Comparison of ENCODE assay signal across 11 cellular contexts in genomic region chr10:69101451-69102095, GRCh38. TPM values are rescaled to one million over a fixed set of nuclear protein-coding genes. Genes with fewer than 3 reads are reported as not detected.
A peak's percentile ranks its signal among the peaks of the same experiment; 100 is the strongest.
DNase-seq lines count a peak whose midpoint lies in the region; ATAC-seq and TF ChIP-seq lines count a peak whose summit lies in the region.
"Had no signal": no experiment of that assay in that cellular context is flagged by ENCODE, and none has a peak within 500 bp of the region (broad histone marks: within the 10 kb centered on the region; RNA-seq: fewer than 3 reads in every experiment).

No MANE protein-coding gene starts in this region.

- TF ChIP-seq POLR2A in spleen (IDR thresholded peaks at IDR 0.05), result no peak

- no peak overlapping the region for H3K4me3 Mint-ChIP-seq in memory B cell

- DNase-seq in EH (ENCODE audit: low read depth) (peak; percentile 48), LHCN-M2 (ENCODE audit: low read depth) (peak; percentile 72), memory B cell (ENCODE audit: low spot score in 2 of 2) (no peak), spleen (no peak), cerebellum (ENCODE audit: low spot score) (no peak), right atrium auricular region (ENCODE audit: low spot score) (no peak)
- no peak for DNase-seq in activated naive CD4-positive, alpha-beta T cell treated with anti-CD3 and anti-CD28 coated beads, Interleukin-2, amount 50 U/mL, for 72 hours (ENCODE audit: low spot score in 2 of 2)
- DNase-seq: sigmoid colon; stimulated activated naive CD4-positive, alpha-beta T cell treated with Interleukin-2 at 50 U/mL for 16 hours had no signal

- no peaks in the 10 kb centered on the region for H3K9me3 Mint-ChIP-seq in activated naive CD4-positive, alpha-beta T cell treated with anti-CD3 and anti-CD28 coated beads, Interleukin-2, amount 50 U/mL, for 72 hours
- no peaks in the 10 kb centered on the region for H3K9me3 Mint-ChIP-seq in memory B cell

- H3K27me3 Mint-ChIP-seq in memory B cell, result no peaks in the 10 kb centered on the region

- H3K4me1 Mint-ChIP-seq in memory B cell, result peaks cover 12% of the 10 kb centered on the region

- peak overlapping the region in 4 of 8 donors; percentile 27 to 56 (median 44) for H3K27ac ChIP-seq in spleen
- no peak overlapping the region for H3K27ac ChIP-seq in right atrium auricular region
- H3K27ac ChIP-seq: KMS-11, sigmoid colon had no signal

- peak in 1 of 2 donors; percentile 90 for ATAC-seq in activated naive CD4-positive, alpha-beta T cell treated with anti-CD3 and anti-CD28 coated beads, Interleukin-2, amount 50 U/mL, for 72 hours
- ATAC-seq in memory B cell (ENCODE audit: low read depth) (no peak), HG03469 (IDR thresholded peaks at IDR 0.05; ENCODE audit: unreplicated experiment) (no peak)

- peak overlapping the region; percentile 56 to 57 for H3K27ac Mint-ChIP-seq in activated naive CD4-positive, alpha-beta T cell treated with anti-CD3 and anti-CD28 coated beads, Interleukin-2, amount 50 U/mL, for 72 hours
- H3K27ac Mint-ChIP-seq in memory B cell, result peak overlapping the region; percentile 68

- peaks cover 31 to 32% of the 10 kb centered on the region in 2 donors for H3K36me3 Mint-ChIP-seq in activated naive CD4-positive, alpha-beta T cell treated with anti-CD3 and anti-CD28 coated beads, Interleukin-2, amount 50 U/mL, for 72 hours
- peaks cover 29% of the 10 kb centered on the region for H3K36me3 Mint-ChIP-seq in memory B cell

- H3K9me3 ChIP-seq in spleen (no peaks in the 10 kb centered on the region), right atrium auricular region (no peaks in the 10 kb centered on the region)
- H3K9me3 ChIP-seq: sigmoid colon had no signal

- H3K4me3 ChIP-seq in spleen (peak overlapping the region in 1 of 8 donors; percentile 12), right atrium auricular region (no peak overlapping the region)
- H3K4me3 ChIP-seq: sigmoid colon had no signal

- H3K36me3 ChIP-seq in spleen (peaks cover 5 to 95% (median 56%) of the 10 kb centered on the region in 6 donors), right atrium auricular region (peaks cover 7% of the 10 kb centered on the region)
- H3K36me3 ChIP-seq: sigmoid colon had no signal

- intact Hi-C loops in spleen (cut with DNase I; ENCODE audit: low total_unique reads), result no loop called here

- WGBS in spleen, 5 donors, result 43 to 68% (median 56%) methylated on average over 6 of the region's 6 CpGs

- TF ChIP-seq CTCF in spleen (IDR thresholded peaks at IDR 0.05 in 8 of 11, conservative IDR thresholded peaks at IDR 0.05 in 3 of 11) (no peak), right atrium auricular region (IDR thresholded peaks at IDR 0.05) (no peak)

- H3K4me1 ChIP-seq in spleen, result peaks cover 0 to 75% (median 42%) of the 10 kb centered on the region in 6 donors
- H3K4me1 ChIP-seq in right atrium auricular region, result no peaks in the 10 kb centered on the region
- H3K4me1 ChIP-seq: sigmoid colon had no signal

- H3K27me3 ChIP-seq in spleen (replicated peaks in 1 of 7), result no peaks in the 10 kb centered on the region
- H3K27me3 ChIP-seq in right atrium auricular region, result no peaks in the 10 kb centered on the region
- H3K27me3 ChIP-seq: sigmoid colon had no signal

RNA-seq across cellular contexts. Expression of gene SRGN, which starts 13.7 kb away (rescaled TPM):
- total RNA-seq in LHCN-M2 (2014; rRNA removed), result 409 and 438 TPM in 2 replicates
- polyA plus RNA-seq in LHCN-M2 (2012), result 433 TPM
- 100 to 1,000 TPM; 150 to 490 TPM for total RNA-seq in activated naive CD4-positive, alpha-beta T cell treated with anti-CD3 and anti-CD28 coated beads, Interleukin-2, amount 50 U/mL, for 72 hours
- total RNA-seq in spleen, result 1,000 to 10,000 TPM in 1 of 7 donors, 100 to 1,000 TPM in 6; 402 to 1,009 (median 539) TPM
- polyA plus RNA-seq in spleen, result 100 to 1,000 TPM; 123 to 239 (median 183) TPM
- 12.3 TPM for total RNA-seq in cerebellum
- total RNA-seq in right atrium auricular region, result 100 to 1,000 TPM in 1 of 2 donors, 10 to 100 TPM in 1; 79.4 to 124 TPM

RNA-seq across cellular contexts. Expression of gene VPS26A, which starts 22.4 kb away (rescaled TPM):
- total RNA-seq in LHCN-M2 (2014; rRNA removed) (31.2 and 54.3 TPM in 2 replicates), spleen (10 to 100 TPM; 25.1 to 53.0 (median 40.6) TPM), cerebellum (28.9 TPM), right atrium auricular region (10 to 100 TPM; 19.3 to 20.1 TPM)
- polyA plus RNA-seq in LHCN-M2 (2012), result 31.9 TPM
- total RNA-seq in activated naive CD4-positive, alpha-beta T cell treated with anti-CD3 and anti-CD28 coated beads, Interleukin-2, amount 50 U/mL, for 72 hours, result 10 to 100 TPM; 33.5 to 66.0 TPM
- 10 to 100 TPM; 17.8 to 28.6 (median 21.3) TPM for polyA plus RNA-seq in spleen

Comparison
In these comparisons a context has a peak if more than half of its experiments do, and no peak if none do; other contexts are left out.
1. DNase-seq: peak in EH (single experiment) and LHCN-M2 (single experiment); none in activated naive CD4-positive, alpha-beta T cell treated with anti-CD3 and anti-CD28 coated beads, Interleukin-2, amount 50 U/mL, for 72 hours (0 of 2), memory B cell (0 of 2), spleen (single experiment), cerebellum (single experiment) and right atrium auricular region (single experiment).